In genomic region chr1:1678581-1679380, GRCh38 we compare ENCODE assay signal across 8 cellular contexts. TPM values are rescaled to one million over a fixed set of nuclear protein-coding genes. Genes with fewer than 3 reads are reported as not detected.
DNase-seq lines count a peak whose midpoint lies in the region; ATAC-seq, FAIRE-seq and TF ChIP-seq lines count a peak whose summit lies in the region.

No MANE protein-coding gene starts in this region.

- no peak for ATAC-seq in HG03457 (IDR thresholded peaks at IDR 0.05; ENCODE audit: unreplicated experiment)
- no peak for ATAC-seq in GM18520 (IDR thresholded peaks at IDR 0.05; ENCODE audit: unreplicated experiment)

- peaks cover 0 to 2% of the 10 kb centered on the region in 2 donors for H3K36me3 ChIP-seq in small intestine (ENCODE audit: control insufficient read depth in 2 of 2, insufficient read depth in 2 of 2, low read length in 2 of 2)

- DNase-seq in stimulated activated naive CD4-positive, alpha-beta T cell (lab: John Stamatoyannopoulos, UW), result peak in 5 of 6 experiments; percentile 13 to 56 (median 37)
- no peak for DNase-seq in stimulated activated naive CD4-positive, alpha-beta T cell treated with Interleukin-2 at 50 U/mL for 16 hours (lab: John Stamatoyannopoulos, UW)
- DNase-seq in T follicular helper cell (ENCODE audit: low read depth), result peak; percentile 18
- DNase-seq in fibroblast of mammary gland (ENCODE audit: low read depth), result peak; percentile 18
- peak; percentile 99 for DNase-seq in small intestine
- DNase-seq in NCI-H1417 treated with DMSO at 0.1 percent for 48 hours (lab: John Stamatoyannopoulos, UW), result no peak

- peaks cover 2 to 11% of the 10 kb centered on the region in 2 donors for H3K4me1 ChIP-seq in small intestine (ENCODE audit: control insufficient read depth in 2 of 2, insufficient read depth in 1 of 2, low read depth in 1 of 2, low read length in 1 of 2)

- H3K4me3 ChIP-seq in fibroblast of mammary gland (ENCODE audit: control insufficient read depth, low read depth, low read length), result no peak overlapping the region
- H3K4me3 ChIP-seq in small intestine (ENCODE audit: low read depth in 1 of 2, low read length in 2 of 2), result peak overlapping the region in 1 of 2 donors; percentile 37

- TF ChIP-seq CTCF in fibroblast of mammary gland (conservative IDR thresholded peaks at IDR 0.05; ENCODE audit: control insufficient read depth, insufficient read depth, low read depth, low read length), result peak; percentile 42

- H3K27me3 ChIP-seq in small intestine (ENCODE audit: control insufficient read depth in 2 of 2, insufficient read depth in 2 of 2, low read length in 2 of 2), result no peaks in the 10 kb centered on the region

- WGBS in small intestine, 3 donors, result 17 to 45% (median 43%) methylated on average over 23 to 24 of the region's 24 CpGs

- FAIRE-seq in small intestine (lab: Jason Lieb, UNC), result no peak

- no peaks in the 10 kb centered on the region for H3K9me3 ChIP-seq in small intestine (ENCODE audit: control insufficient read depth, low read depth)

- H3K27ac ChIP-seq in small intestine (ENCODE audit: low read depth in 1 of 2, low read length in 1 of 2), result peak overlapping the region; percentile 90 to 93

RNA-seq across cellular contexts. Expression of gene SLC35E2B, which starts 13.8 kb away (rescaled TPM):
- 10 to 100 TPM; 21.6 to 34.4 (median 33.5) TPM for polyA plus RNA-seq in small intestine

RNA-seq across cellular contexts. Expression of gene CDK11B, which starts 20.0 kb away (rescaled TPM):
- 10 to 100 TPM; 32.0 to 61.7 (median 58.1) TPM for polyA plus RNA-seq in small intestine

RNA-seq across cellular contexts. Expression of gene CDK11A, which starts 45.4 kb away (rescaled TPM):
- 100 to 1,000 TPM in 1 of 3 donors, 10 to 100 TPM in 2; 25.5 to 232 (median 71.3) TPM for polyA plus RNA-seq in small intestine

RNA-seq across cellular contexts. Expression of gene MMP23B, which starts 46.8 kb away (rescaled TPM):
- polyA plus RNA-seq in small intestine, result 10 to 100 TPM in 1 of 3 donors, 1 to 10 TPM in 2; 1.2 to 16.5 (median 1.6) TPM

Comparison
In these comparisons a context has a peak if more than half of its experiments do, and no peak if none do; other contexts are left out.
1. DNase-seq: peak in stimulated activated naive CD4-positive, alpha-beta T cell (5 of 6), T follicular helper cell (single experiment), fibroblast of mammary gland (single experiment) and small intestine (single experiment); none in stimulated activated naive CD4-positive, alpha-beta T cell treated with Interleukin-2 at 50 U/mL for 16 hours (single experiment) and NCI-H1417 treated with DMSO at 0.1 percent for 48 hours (single experiment).